Comparison of ENCODE assay signal across 18 cellular contexts in the genomic region with DNA sequence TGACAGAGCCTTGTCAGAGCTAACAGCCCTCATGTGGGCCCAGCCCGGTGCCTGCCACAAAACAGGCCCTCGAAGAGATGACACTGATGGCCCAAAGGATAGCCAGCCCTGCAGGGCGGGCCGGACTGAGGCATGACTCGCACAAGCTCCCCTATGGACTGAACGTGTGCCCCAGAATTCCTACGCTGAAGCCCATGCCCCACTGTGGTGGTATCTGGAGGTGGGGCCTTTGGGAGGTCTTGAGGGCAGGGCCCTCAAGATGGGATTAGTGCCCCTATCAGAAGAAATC. TPM values are rescaled to one million over a fixed set of nuclear protein-coding genes. Genes with fewer than 3 reads are reported as not detected.
A peak's percentile ranks its signal among the peaks of the same experiment; 100 is the strongest.
DNase-seq lines count a peak whose midpoint lies in the region; ATAC-seq and TF ChIP-seq lines count a peak whose summit lies in the region.
"Had no signal": no experiment of that assay in that cellular context is flagged by ENCODE, and none has a peak within 500 bp of the region (broad histone marks: within the 10 kb centered on the region; RNA-seq: fewer than 3 reads in every experiment).

No MANE protein-coding gene starts in this region.

- H3K4me1 Mint-ChIP-seq in chondrocyte (ENCODE audit: low read depth) = peaks cover 14% of the 10 kb centered on the region
- peaks cover 30% of the 10 kb centered on the region for H3K4me1 Mint-ChIP-seq in neural crest cell

- H2BK20ac ChIP-seq in IMR-90 (ENCODE audit: low read depth, low read length) = no peak overlapping the region

- H3K9me3 ChIP-seq in IMR-90 (ENCODE audit: control insufficient read depth, insufficient read depth, low read length) = no peaks in the 10 kb centered on the region
- H3K9me3 ChIP-seq: MG63, Peyer's patch had no signal

- H3K14ac ChIP-seq in IMR-90 (replicated peaks; ENCODE audit: low read depth, low read length) = no peak overlapping the region

- H3K4ac ChIP-seq in IMR-90 (ENCODE audit: low read depth, low read length) = peak overlapping the region; percentile 11; the same call in 1 of the 2 replicates

- H2BK15ac ChIP-seq in IMR-90 (ENCODE audit: low read depth, low read length) = no peak overlapping the region

- no peak overlapping the region for H3K9ac ChIP-seq in IMR-90 (ENCODE audit: low read depth, low read length)

- ATAC-seq in IMR-90 (ENCODE audit: low read depth) (no peak), HG03139 (IDR thresholded peaks at IDR 0.05; ENCODE audit: unreplicated experiment) (no peak), HG03196 (IDR thresholded peaks at IDR 0.05; ENCODE audit: unreplicated experiment) (no peak)

- TF ChIP-seq POLR2A in IMR-90 (IDR thresholded peaks at IDR 0.05; ENCODE audit: low read depth, low read length) = no peak

- H3K9me1 ChIP-seq in IMR-90 (ENCODE audit: insufficient read depth, low read length) = peaks cover 11% of the 10 kb centered on the region; the same call in 1 of the 2 replicates

- peak overlapping the region; percentile 87 for H2AK9ac ChIP-seq in IMR-90 (replicated peaks; ENCODE audit: low read depth, low read length, poor library complexity)

- H4K5ac ChIP-seq in IMR-90 (ENCODE audit: low read depth, low read length) = no peak overlapping the region

- DNase-seq in IMR-90 (no peak), chondrocyte (ENCODE audit: low spot score) (peak; percentile 62), neural crest cell (ENCODE audit: low read depth, low spot score) (no peak), nucleus accumbens (lab: John Stamatoyannopoulos, UW) (no peak), DMS 273 (lab: John Stamatoyannopoulos, UW; ENCODE audit: unreplicated experiment) (no peak)
- DNase-seq: AML-193; Kasumi-1; NCI-H1048; NCI-H2081; NCI-H2171 treated with DMSO at 0.1 percent for 48 hours; NK-92 treated with Interleukin-12 subunit alpha and Interleukin-12 subunit beta, amount 100 ng/mL, for 24 hours; Peyer's patch; SIG-M5 had no signal

- H3K9me3 Mint-ChIP-seq in chondrocyte (ENCODE audit: low read depth) = no peaks in the 10 kb centered on the region
- H3K9me3 Mint-ChIP-seq in neural crest cell = no peaks in the 10 kb centered on the region

- no CpG with 5 or more reads among the region's 7 CpGs for WGBS in IMR-90 (ENCODE audit: extremely low coverage in 2 of 2, insufficient read length in 1 of 2), 2 experiments

- H3K27me3 Mint-ChIP-seq in chondrocyte (ENCODE audit: low read depth) (no peaks in the 10 kb centered on the region), neural crest cell (ENCODE audit: low read depth) (no peaks in the 10 kb centered on the region)

- no peaks in the 10 kb centered on the region for H3K79me2 ChIP-seq in ACC112 (ENCODE audit: control insufficient read depth, insufficient read depth, low read length, unreplicated experiment)

- no peak overlapping the region for H2BK120ac ChIP-seq in IMR-90 (ENCODE audit: low read depth, low read length)

- no TSS peak for BruUV-seq in IMR-90 (replicated peaks; lab: Mats Ljungman, UMichigan)

- CTCF ChIA-PET in IMR-90 (lab: Yijun Ruan, JAX) = no interaction called here

- TF ChIP-seq RAD21 in IMR-90 (IDR thresholded peaks at IDR 0.05; ENCODE audit: low read length) = no peak

- H3K36me3 ChIP-seq in ACC112 (ENCODE audit: insufficient read depth, low read length) = no peaks in the 10 kb centered on the region
- no peaks in the 10 kb centered on the region for H3K36me3 ChIP-seq in IMR-90 (ENCODE audit: control insufficient read depth, insufficient read depth, low read length)
- H3K36me3 ChIP-seq: MG63 had no signal

- H2AFZ ChIP-seq in ACC112 (ENCODE audit: low read length, unreplicated experiment) (no peak overlapping the region), IMR-90 (replicated peaks; ENCODE audit: low read length, poor library complexity) (peak overlapping the region; percentile 84)

- POLR2A ChIA-PET in IMR-90 (lab: Charles Lee; ENCODE audit: unreplicated experiment) = no interaction called here

- in situ Hi-C loops in IMR-90 (cut with MboI; ENCODE audit: low sequenced_read_pairs) = no loop called here

- no peak overlapping the region for H3K4me2 ChIP-seq in IMR-90 (ENCODE audit: low read depth, low read length)

- no peak overlapping the region for H2AK5ac ChIP-seq in IMR-90 (ENCODE audit: low read depth, low read length)

- no peak overlapping the region for H4K8ac ChIP-seq in IMR-90 (ENCODE audit: low read depth in 2 of 2, low read length in 2 of 2)

- no peak overlapping the region for H3K18ac ChIP-seq in IMR-90 (ENCODE audit: low read depth, low read length)

- H3K23ac ChIP-seq in IMR-90 (ENCODE audit: low read depth, low read length) = no peak overlapping the region

- H3K4me3 ChIP-seq in ACC112 (ENCODE audit: low read depth, low read length) = no peak overlapping the region
- no peak overlapping the region for H3K4me3 ChIP-seq in IMR-90 (ENCODE audit: insufficient read depth, low read depth, low read length)
- H3K4me3 ChIP-seq: MG63, Peyer's patch had no signal

- peaks cover 4% of the 10 kb centered on the region for H3K36me3 Mint-ChIP-seq in chondrocyte (ENCODE audit: low read depth)
- no peaks in the 10 kb centered on the region for H3K36me3 Mint-ChIP-seq in neural crest cell (ENCODE audit: low read depth)

- H3K79me1 ChIP-seq in IMR-90 (ENCODE audit: low read depth in 1 of 2, low read length in 2 of 2) = no peaks in the 10 kb centered on the region

- no peak for TF ChIP-seq CTCF in IMR-90 (conservative IDR thresholded peaks at IDR 0.05; ENCODE audit: low read depth, low read length)
- TF ChIP-seq CTCF in chondrocyte (IDR thresholded peaks at IDR 0.05) = no peak
- no peak for TF ChIP-seq CTCF in neural crest cell (conservative IDR thresholded peaks at IDR 0.05)

- dilution Hi-C loops in IMR-90 (cut with HindIII; ENCODE audit: low sequenced_read_pairs, unreplicated experiment) = no loop called here

- H3K4me3 Mint-ChIP-seq in chondrocyte (ENCODE audit: unreplicated experiment) (no peak overlapping the region), neural crest cell (no peak overlapping the region)
- H3K4me3 Mint-ChIP-seq: CD14-positive monocyte had no signal

- H3K27ac ChIP-seq in ACC112 (ENCODE audit: low read depth, low read length) = peak overlapping the region; percentile 26; the same call in 1 of the 2 replicates
- H3K27ac ChIP-seq in IMR-90 (ENCODE audit: insufficient read depth, low read length) = no peak overlapping the region
- H3K27ac ChIP-seq: Peyer's patch had no signal

- H3K27me3 ChIP-seq in ACC112 (ENCODE audit: insufficient read depth, low read length) = no peaks in the 10 kb centered on the region
- no peaks in the 10 kb centered on the region for H3K27me3 ChIP-seq in IMR-90 (ENCODE audit: control insufficient read depth, insufficient read depth, low read length)
- H3K27me3 ChIP-seq: MG63, Peyer's patch had no signal

- H4K20me1 ChIP-seq in IMR-90 (ENCODE audit: insufficient read depth, low read length) = no peaks in the 10 kb centered on the region

- no peak overlapping the region for H4K91ac ChIP-seq in IMR-90 (ENCODE audit: insufficient read depth, low read depth, low read length)

- intact Hi-C loops in IMR-90 (cut with micrococcal nuclease) = no loop called here

- H3K4me1 ChIP-seq in ACC112 (ENCODE audit: control insufficient read depth, insufficient read depth, low read length, unreplicated experiment) = peaks cover 30% of the 10 kb centered on the region
- 0 out of 2 replicates have a peak, but pooled peaks cover 1% of the 10 kb centered on the region for H3K4me1 ChIP-seq in IMR-90 (ENCODE audit: control insufficient read depth, insufficient read depth, low read length)

- no peak overlapping the region for H3K56ac ChIP-seq in IMR-90 (ENCODE audit: extremely low read depth, insufficient read depth, low read length)

- H2BK5ac ChIP-seq in IMR-90 (ENCODE audit: low read depth, low read length, poor library complexity, severe bottlenecking) = no peak overlapping the region

- no peak overlapping the region for H3K27ac Mint-ChIP-seq in chondrocyte (ENCODE audit: unreplicated experiment)
- peak overlapping the region; percentile 57 for H3K27ac Mint-ChIP-seq in neural crest cell (ENCODE audit: unreplicated experiment)

TF ChIP-seq in IMR-90, 13 proteins besides CTCF, POLR2A, EP300 and RAD21 (continues in another document):
- TF ChIP-seq BHLHE40 (IDR thresholded peaks at IDR 0.05; ENCODE audit: low read depth, low read length) = no peak
- TF ChIP-seq MXI1 (IDR thresholded peaks at IDR 0.05; ENCODE audit: borderline replicate concordance, low read depth, low read length) = no peak
- TF ChIP-seq RCOR1 (IDR thresholded peaks at IDR 0.05; ENCODE audit: insufficient replicate concordance, low read length) = no peak
- TF ChIP-seq ELK1 (IDR thresholded peaks at IDR 0.05; ENCODE audit: borderline replicate concordance, low read depth, low read length) = no peak
- no peak for TF ChIP-seq MAZ (IDR thresholded peaks at IDR 0.05; ENCODE audit: borderline replicate concordance, low read depth, low read length)
- no peak for TF ChIP-seq USF2 (IDR thresholded peaks at IDR 0.05; ENCODE audit: low read depth, low read length)
- TF ChIP-seq NFE2L2 (IDR thresholded peaks at IDR 0.05; ENCODE audit: low read depth, low read length) = no peak
- no peak for TF ChIP-seq CHD1 (IDR thresholded peaks at IDR 0.05; ENCODE audit: low read depth, low read length)
- TF ChIP-seq FOS (IDR thresholded peaks at IDR 0.05; ENCODE audit: low read depth, low read length) = no peak
- TF ChIP-seq CEBPB (IDR thresholded peaks at IDR 0.05; ENCODE audit: low read depth, low read length) = no peak
- TF ChIP-seq MAFK (IDR thresholded peaks at IDR 0.05; ENCODE audit: low read depth, low read length) = no peak
- TF ChIP-seq SMC3 (IDR thresholded peaks at IDR 0.05; ENCODE audit: low read depth, low read length) = no peak

RNA-seq across cellular contexts. Expression of gene CHGA, which starts 38.6 kb away (rescaled TPM):
- total RNA-seq in IMR-90 (2012; rRNA removed) = not detected in 2 replicates
- polyA plus RNA-seq in IMR-90 (2012; rRNA removed) = not detected in 2 replicates
- not detected in 2 replicates for polyA plus RNA-seq in IMR-90 (2012; cell fraction: cytosol; rRNA removed)
- not detected in 2 replicates for polyA plus RNA-seq in IMR-90 (2012; cell fraction: nucleus; rRNA removed; ENCODE audit: low replicate concordance)
- total RNA-seq in chondrocyte = not detected in 3 replicates
- total RNA-seq in neural crest cell = 3.0 and 4.3 TPM in 2 replicates
- polyA plus RNA-seq: CD14-positive monocyte had no signal
